Comparison of ENCODE assay signal across 10 cellular contexts in the genomic region with DNA sequence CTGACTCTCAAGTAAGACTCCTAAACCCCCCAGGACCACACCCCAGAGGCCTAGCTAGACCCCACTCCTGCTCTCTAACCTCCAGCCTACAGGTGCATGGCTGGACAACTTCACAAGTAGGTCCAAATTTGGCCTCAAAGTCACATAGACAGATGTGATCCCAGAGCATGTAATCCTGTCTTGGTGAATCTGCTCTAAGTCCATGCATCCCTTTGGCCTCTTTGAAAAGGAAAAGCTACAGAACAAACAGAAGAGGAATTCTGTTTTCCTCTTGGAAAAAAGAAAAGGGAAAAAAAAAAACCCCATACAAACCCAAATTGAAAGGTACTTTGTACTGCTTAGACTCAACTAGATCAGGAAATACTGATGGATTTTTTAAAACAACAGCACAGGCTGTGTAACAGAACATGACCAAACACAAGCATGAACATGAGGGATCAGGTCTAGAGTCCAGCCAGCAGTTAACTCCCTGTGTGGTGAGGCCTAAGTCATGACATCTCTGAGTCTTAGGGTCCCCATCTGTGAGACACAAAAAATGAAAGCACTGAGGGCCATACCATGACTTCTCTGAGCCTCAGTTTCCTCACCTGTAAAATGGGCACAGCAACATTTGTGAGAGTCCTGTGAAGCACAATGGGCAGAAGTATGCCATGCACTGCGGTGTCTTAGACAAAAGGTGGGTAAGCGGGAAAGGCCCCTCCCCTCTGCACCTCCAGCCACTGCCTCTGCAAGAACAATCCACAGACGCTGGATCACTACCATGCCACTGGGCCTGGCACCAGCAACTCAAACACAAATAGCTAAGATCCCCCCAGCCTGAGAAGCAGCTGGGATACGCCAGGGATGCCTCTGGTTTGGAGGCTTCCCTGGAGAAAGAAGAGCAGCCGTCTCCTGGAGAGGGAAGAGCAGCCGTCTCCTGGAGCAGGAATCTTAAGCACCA. TPM values are rescaled to one million over a fixed set of nuclear protein-coding genes. Genes with fewer than 3 reads are reported as not detected.
DNase-seq lines count a peak whose midpoint lies in the region; ATAC-seq and TF ChIP-seq lines count a peak whose summit lies in the region.
"Had no signal": no experiment of that assay in that cellular context is flagged by ENCODE, and none has a peak within 500 bp of the region (broad histone marks: within the 10 kb centered on the region; RNA-seq: fewer than 3 reads in every experiment).

No MANE protein-coding gene starts in this region.

- H3K4me3 ChIP-seq in breast epithelium (no peak overlapping the region), mammary epithelial cell (replicated peaks in 1 of 3; ENCODE audit: insufficient read depth in 1 of 3, low read depth in 2 of 3, low read length in 3 of 3) (no peak overlapping the region), fibroblast of villous mesenchyme (ENCODE audit: low read depth, low read length) (peak overlapping the region; percentile 0), neuron (ENCODE audit: low read length) (peak overlapping the region; percentile 20), upper lobe of right lung (no peak overlapping the region)

- H3K4me2 ChIP-seq in mammary epithelial cell (ENCODE audit: insufficient read depth, low read depth, low read length) = no peak overlapping the region

- H3K4me1 ChIP-seq in breast epithelium = no peaks in the 10 kb centered on the region
- H3K4me1 ChIP-seq in mammary epithelial cell (ENCODE audit: insufficient read depth, low read length) = peaks cover 33% of the 10 kb centered on the region
- H3K4me1 ChIP-seq in neuron (ENCODE audit: insufficient read depth, low read length) = peaks cover 36% of the 10 kb centered on the region
- peaks cover 47% of the 10 kb centered on the region for H3K4me1 ChIP-seq in upper lobe of right lung

- H4K20me1 ChIP-seq in mammary epithelial cell (ENCODE audit: insufficient read depth, low read length) = no peaks in the 10 kb centered on the region

- in situ Hi-C loops in mammary epithelial cell (cut with MboI; ENCODE audit: low sequenced_read_pairs in 2 of 2) = no loop called here

- dilution Hi-C loops in mammary epithelial cell (cut with HindIII; ENCODE audit: low sequenced_read_pairs) = no loop called here

- BruUV-seq in mammary epithelial cell (replicated peaks; lab: Mats Ljungman, UMichigan) = no TSS peak

- H3K9ac ChIP-seq in mammary epithelial cell (ENCODE audit: insufficient read depth, low read length) = no peak overlapping the region

- 98% methylated on average over 4 of the region's 6 CpGs for WGBS in mammary epithelial cell (ENCODE audit: low coverage, missing lambda C conversion rate)

- ATAC-seq in upper lobe of right lung (no peak), GM19452 (IDR thresholded peaks at IDR 0.05; ENCODE audit: unreplicated experiment) (no peak), HG02759 (IDR thresholded peaks at IDR 0.05; ENCODE audit: unreplicated experiment) (no peak), GM21367 (IDR thresholded peaks at IDR 0.05; ENCODE audit: unreplicated experiment) (no peak)

- intact Hi-C loops in breast epithelium (cut with DNase I; ENCODE audit: low total_unique reads) (no loop called here), mammary epithelial cell (cut with micrococcal nuclease) (no loop called here), upper lobe of right lung (cut with DNase I) (no loop called here)

- no peaks in the 10 kb centered on the region for H3K36me3 ChIP-seq in breast epithelium
- H3K36me3 ChIP-seq in mammary epithelial cell (ENCODE audit: insufficient read depth, low read length) = no peaks in the 10 kb centered on the region
- no peaks in the 10 kb centered on the region for H3K36me3 ChIP-seq in neuron (ENCODE audit: insufficient read depth, low read length)
- H3K36me3 ChIP-seq in upper lobe of right lung = no peaks in the 10 kb centered on the region

- CTCF ChIA-PET in mammary epithelial cell (lab: Charles Lee; ENCODE audit: low non-redundant PET) = no interaction called here

- H2AFZ ChIP-seq in mammary epithelial cell (ENCODE audit: low read depth, low read length) (no peak overlapping the region), neuron (ENCODE audit: low read depth, low read length) (no peak overlapping the region)

- TF ChIP-seq POLR2A in breast epithelium (IDR thresholded peaks at IDR 0.05) = no peak

- TF ChIP-seq CTCF in breast epithelium (IDR thresholded peaks at IDR 0.05) (no peak), mammary epithelial cell (conservative IDR thresholded peaks at IDR 0.05 in 1 of 2, IDR thresholded peaks at IDR 0.05 in 1 of 2; ENCODE audit: extremely low read depth in 1 of 2, insufficient read depth in 1 of 2, low read depth in 1 of 2, low read length in 2 of 2) (no peak), fibroblast of villous mesenchyme (IDR thresholded peaks at IDR 0.05; ENCODE audit: insufficient read depth, low read depth, low read length) (no peak), upper lobe of right lung (IDR thresholded peaks at IDR 0.05) (no peak)

- H3K79me2 ChIP-seq in mammary epithelial cell (ENCODE audit: insufficient read depth, low read length) = peaks cover 77% of the 10 kb centered on the region

- H3K27ac ChIP-seq in breast epithelium (peak overlapping the region; percentile 35 to 62), mammary epithelial cell (ENCODE audit: insufficient read depth, low read depth, low read length) (no peak overlapping the region), upper lobe of right lung (peak overlapping the region; percentile 70)

- DNase-seq in breast epithelium (ENCODE audit: low spot score in 2 of 2) (no peak), mammary epithelial cell (no peak), fibroblast of villous mesenchyme (ENCODE audit: low read depth) (no peak), upper lobe of right lung (no peak)
- DNase-seq: activated CD4-positive, CD25-positive, alpha-beta regulatory T cell treated with anti-CD3 and anti-CD28 coated beads, Interleukin-2, amount 50 U/mL, for 72 hours; hippocampal formation had no signal

- H3K9me3 ChIP-seq in breast epithelium (no peaks in the 10 kb centered on the region), mammary epithelial cell (replicated peaks; ENCODE audit: insufficient read depth, low read length) (no peaks in the 10 kb centered on the region), neuron (ENCODE audit: low read length) (no peaks in the 10 kb centered on the region), upper lobe of right lung (no peaks in the 10 kb centered on the region)

- H3K27me3 ChIP-seq in breast epithelium (no peaks in the 10 kb centered on the region), mammary epithelial cell (ENCODE audit: insufficient read depth, low read length) (no peaks in the 10 kb centered on the region), neuron (ENCODE audit: insufficient read depth, low read length) (no peaks in the 10 kb centered on the region), upper lobe of right lung (no peaks in the 10 kb centered on the region)

RNA-seq across cellular contexts. Expression of a gene that starts 9.9 kb away (rescaled TPM):
- 1 to 10 TPM; 2.3 to 7.5 (median 2.4) TPM for total RNA-seq in breast epithelium
- 10 to 100 TPM in 1 of 2 donors, 1 to 10 TPM in 1; 7.5 to 14.9 TPM for total RNA-seq in mammary epithelial cell
- polyA plus RNA-seq in mammary epithelial cell = 4.4 TPM
- 6.4 TPM for polyA minus RNA-seq in mammary epithelial cell
- 3.9 and 4.2 TPM in 2 replicates for total RNA-seq in fibroblast of villous mesenchyme
- total RNA-seq in upper lobe of right lung = 25.9 TPM

Comparison
In these comparisons a context has a peak if more than half of its experiments do, and no peak if none do; other contexts are left out.
1. H3K4me3 ChIP-seq: peak in fibroblast of villous mesenchyme (single experiment) and neuron (single experiment); none in breast epithelium (0 of 3), mammary epithelial cell (0 of 3) and upper lobe of right lung (single experiment).